1 cellular context compared by ENCODE assay signal in genomic region chr10:3813267-3813666, GRCh38.
TF ChIP-seq lines count a peak whose summit lies in the region.

No MANE protein-coding gene starts in this region.

TF ChIP-seq in HepG2, 621 proteins besides CTCF, POLR2A, EP300 and RAD21:
- no peak for TF ChIP-seq BATF2 (CRISPR knock-in tag; IDR thresholded peaks at IDR 0.05)
- no peak for TF ChIP-seq JUND (CRISPR knock-in tag; IDR thresholded peaks at IDR 0.05)
- no peak for TF ChIP-seq ZNF230 (CRISPR knock-in tag; IDR thresholded peaks at IDR 0.05)
- no peak for TF ChIP-seq RAD51 (IDR thresholded peaks at IDR 0.05; ENCODE audit: borderline replicate concordance)
- TF ChIP-seq ZBTB10 (CRISPR knock-in tag; IDR thresholded peaks at IDR 0.05; ENCODE audit: borderline replicate concordance): no peak
- TF ChIP-seq ZNF556 (CRISPR knock-in tag; IDR thresholded peaks at IDR 0.05; ENCODE audit: borderline replicate concordance): no peak
- TF ChIP-seq, protein P1, sequence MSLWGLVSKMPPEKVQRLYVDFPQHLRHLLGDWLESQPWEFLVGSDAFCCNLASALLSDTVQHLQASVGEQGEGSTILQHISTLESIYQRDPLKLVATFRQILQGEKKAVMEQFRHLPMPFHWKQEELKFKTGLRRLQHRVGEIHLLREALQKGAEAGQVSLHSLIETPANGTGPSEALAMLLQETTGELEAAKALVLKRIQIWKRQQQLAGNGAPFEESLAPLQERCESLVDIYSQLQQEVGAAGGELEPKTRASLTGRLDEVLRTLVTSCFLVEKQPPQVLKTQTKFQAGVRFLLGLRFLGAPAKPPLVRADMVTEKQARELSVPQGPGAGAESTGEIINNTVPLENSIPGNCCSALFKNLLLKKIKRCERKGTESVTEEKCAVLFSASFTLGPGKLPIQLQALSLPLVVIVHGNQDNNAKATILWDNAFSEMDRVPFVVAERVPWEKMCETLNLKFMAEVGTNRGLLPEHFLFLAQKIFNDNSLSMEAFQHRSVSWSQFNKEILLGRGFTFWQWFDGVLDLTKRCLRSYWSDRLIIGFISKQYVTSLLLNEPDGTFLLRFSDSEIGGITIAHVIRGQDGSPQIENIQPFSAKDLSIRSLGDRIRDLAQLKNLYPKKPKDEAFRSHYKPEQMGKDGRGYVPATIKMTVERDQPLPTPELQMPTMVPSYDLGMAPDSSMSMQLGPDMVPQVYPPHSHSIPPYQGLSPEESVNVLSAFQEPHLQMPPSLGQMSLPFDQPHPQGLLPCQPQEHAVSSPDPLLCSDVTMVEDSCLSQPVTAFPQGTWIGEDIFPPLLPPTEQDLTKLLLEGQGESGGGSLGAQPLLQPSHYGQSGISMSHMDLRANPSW (CRISPR knock-in tag; IDR thresholded peaks at IDR 0.05; ENCODE audit: borderline replicate concordance): no peak
- no peak for TF ChIP-seq ZNF746 (CRISPR knock-in tag; IDR thresholded peaks at IDR 0.05)
- TF ChIP-seq ZFY (CRISPR knock-in tag; IDR thresholded peaks at IDR 0.05): no peak
- no peak for TF ChIP-seq ZMAT5 (CRISPR knock-in tag; IDR thresholded peaks at IDR 0.05; ENCODE audit: borderline replicate concordance, low read depth)
- no peak for TF ChIP-seq SRSF4 (IDR thresholded peaks at IDR 0.05; ENCODE audit: low read depth, low read length, poor library complexity, severe bottlenecking)
- TF ChIP-seq NFKB2 (CRISPR knock-in tag; IDR thresholded peaks at IDR 0.05; ENCODE audit: borderline replicate concordance): no peak
- TF ChIP-seq REL (CRISPR knock-in tag; conservative IDR thresholded peaks at IDR 0.05): no peak
- TF ChIP-seq ZBTB14 (CRISPR knock-in tag; IDR thresholded peaks at IDR 0.05): no peak
- TF ChIP-seq DNMT3B (CRISPR knock-in tag; conservative IDR thresholded peaks at IDR 0.05): no peak
